ENCODE assay signal across 24 cellular contexts in the genomic region with DNA sequence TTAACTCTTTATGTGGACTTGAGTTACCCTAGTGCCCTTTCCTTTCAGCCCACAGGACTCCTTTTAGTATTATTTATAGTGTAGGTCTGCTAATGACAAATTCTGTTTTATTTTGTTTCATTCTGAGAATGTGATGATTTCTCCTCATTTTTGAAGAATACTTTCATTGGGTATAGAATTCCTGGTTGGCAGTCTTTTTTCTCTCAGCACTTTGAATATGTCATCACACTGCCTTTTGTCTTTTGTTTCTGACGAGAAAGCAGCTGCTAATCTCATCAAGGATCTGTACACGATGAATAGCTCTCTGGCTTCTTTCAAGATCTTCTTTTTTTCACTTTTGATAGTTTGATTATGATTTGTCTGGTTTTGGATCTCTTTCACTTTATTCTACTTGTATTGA. TPM values are rescaled to one million over a fixed set of nuclear protein-coding genes. Genes with fewer than 3 reads are reported as not detected.
"Had no signal": no experiment of that assay in that cellular context is flagged by ENCODE, and none has a peak within 500 bp of the region (broad histone marks: within the 10 kb centered on the region; RNA-seq: fewer than 3 reads in every experiment).

No MANE protein-coding gene starts in this region.

- H3K4me3 Mint-ChIP-seq: IgD-negative memory B cell had no signal

- H3K4me1 ChIP-seq: SJSA1 had no signal

- H3K4me3 ChIP-seq: MG63, SJSA1 had no signal

- H3K27ac Mint-ChIP-seq: IgD-negative memory B cell had no signal

- H3K9ac ChIP-seq: SK-N-SH had no signal

- H3K27me3 ChIP-seq: MG63, SJSA1 had no signal

- FAIRE-seq: HTR-8/SVneo, RCC 7860 had no signal

- H3K4me1 Mint-ChIP-seq: IgD-negative memory B cell had no signal

- H3K27ac ChIP-seq: HL-60, SJSA1 had no signal

- DNase-seq: KBM-7, MG63, NCI-H1092, NCI-H1105 treated with DMSO at 0.1 percent for 48 hours, NCI-H1417 treated with DMSO at 0.1 percent for 48 hours, NCI-H146, NCI-H1694 treated with DMSO at 0.1 percent for 48 hours, NCI-H1930, NCI-H2081, NCI-H2107, NCI-H2227 treated with DMSO at 0.1 percent for 48 hours, NCI-H524, NCI-H69, NCI-H774, Right ventricle myocardium superior, RPMI8226, SIG-M5, SK-N-SH, SW 1271 had no signal

- H3K27me3 Mint-ChIP-seq: IgD-negative memory B cell had no signal

RNA-seq across cellular contexts. Expression of a gene that starts 37.8 kb away (rescaled TPM):
- polyA plus RNA-seq: IgD-negative memory B cell had no signal

RNA-seq across cellular contexts. Expression of a gene that starts 42.2 kb away (rescaled TPM):
- polyA plus RNA-seq: IgD-negative memory B cell had no signal
